ENCODE assay signal across 11 cellular contexts in genomic region chr21:44962481-44962966, GRCh38. TPM values are rescaled to one million over a fixed set of nuclear protein-coding genes. Genes with fewer than 3 reads are reported as not detected.
A peak's percentile ranks its signal among the peaks of the same experiment; 100 is the strongest.
DNase-seq lines count a peak whose midpoint lies in the region; ATAC-seq, FAIRE-seq and TF ChIP-seq lines count a peak whose summit lies in the region.
"Had no signal": no experiment of that assay in that cellular context is flagged by ENCODE, and none has a peak within 500 bp of the region (broad histone marks: within the 10 kb centered on the region; RNA-seq: fewer than 3 reads in every experiment).

No MANE protein-coding gene starts in this region.

- 46 to 63% methylated on average over 8 of the region's 8 CpGs for WGBS in thyroid gland, 2 donors

- DNase-seq in HTR-8/SVneo (ENCODE audit: insufficient read length, low spot score) (peak; percentile 37), dermis microvascular lymphatic vessel endothelial cell (ENCODE audit: low read depth in 2 of 2) (peak; percentile 80 to 98), left kidney (ENCODE audit: low read depth, low spot score) (peak; percentile 42), thyroid gland (peak; percentile 55 to 63), HuH-7 (ENCODE audit: low spot score) (no peak), ACHN (no peak)
- DNase-seq in activated effector memory CD4-positive, alpha-beta T cell treated with anti-CD3 and anti-CD28 coated beads, Interleukin-2, amount 50 U/mL, for 16 hours = no peak
- DNase-seq: activated CD4-positive, alpha-beta T cell treated with anti-CD3 and anti-CD28 coated beads for 48 hours; activated naive CD8-positive, alpha-beta T cell treated with anti-CD3 and anti-CD28 coated beads, Interleukin-2, amount 50 U/mL, for 24 hours; PC-3 had no signal

- FAIRE-seq in HTR-8/SVneo (lab: Jason Lieb, UNC) = peak; percentile 76

- H3K27me3 ChIP-seq in thyroid gland = no peaks in the 10 kb centered on the region

- H3K36me3 ChIP-seq in thyroid gland = peaks cover 0 to 4% of the 10 kb centered on the region in 2 donors

- in situ Hi-C loops in ACHN (cut with HindIII; ENCODE audit: low pct_ligation_motif_present, low pct_unique_long_range_greater_than_20kb, low sequenced_read_pairs) = no loop called here

- no peak for ATAC-seq in GM19455 (IDR thresholded peaks at IDR 0.05; ENCODE audit: unreplicated experiment)
- ATAC-seq: activated naive CD8-positive, alpha-beta T cell treated with anti-CD3 and anti-CD28 coated beads, Interleukin-2, amount 50 U/mL, for 24 hours; PC-3 had no signal

- peaks cover 9 to 56% of the 10 kb centered on the region in 2 donors for H3K4me1 ChIP-seq in thyroid gland

- no peak overlapping the region for H3K4me3 ChIP-seq in thyroid gland (replicated peaks in 1 of 3)

- no peak for TF ChIP-seq CTCF in thyroid gland (IDR thresholded peaks at IDR 0.05)

- H3K9me3 ChIP-seq in thyroid gland = no peaks in the 10 kb centered on the region

- peak overlapping the region; percentile 42 to 69 (median 58) for H3K27ac ChIP-seq in thyroid gland

- intact Hi-C loops in thyroid gland (cut with DNase I) = no loop called here

- TF ChIP-seq POLR2A in thyroid gland (IDR thresholded peaks at IDR 0.05) = no peak

RNA-seq across cellular contexts. Expression of gene SLX9, which starts 22.7 kb away (rescaled TPM):
- total RNA-seq in dermis microvascular lymphatic vessel endothelial cell = 17.1 and 17.8 TPM in 2 replicates
- 10 to 100 TPM in 3 of 4 donors, 1 to 10 TPM in 1; 4.8 to 19.1 (median 11.2) TPM for total RNA-seq in thyroid gland

RNA-seq across cellular contexts. Expression of gene ITGB2, which starts 41.8 kb away (rescaled TPM):
- total RNA-seq in dermis microvascular lymphatic vessel endothelial cell (0.13 and 0.25 TPM in 2 replicates), thyroid gland (10 to 100 TPM; 18.4 to 79.4 (median 27.5) TPM)

Comparison
In these comparisons a context has a peak if more than half of its experiments do, and no peak if none do; other contexts are left out.
1. DNase-seq: peak in HTR-8/SVneo (single experiment), dermis microvascular lymphatic vessel endothelial cell (2 of 2), left kidney (single experiment) and thyroid gland (2 of 2); none in HuH-7 (single experiment), activated effector memory CD4-positive, alpha-beta T cell treated with anti-CD3 and anti-CD28 coated beads, Interleukin-2, amount 50 U/mL, for 16 hours (single experiment) and ACHN (single experiment).
2. RNA of gene ITGB2, which starts 41.8 kb away (total RNA-seq): 18.4 to 79.4 TPM in thyroid gland; 0.13 to 0.25 TPM in dermis microvascular lymphatic vessel endothelial cell; every median in the first group is over 10 times any median in the second.